18 cellular contexts compared by ENCODE assay signal in the genomic region with DNA sequence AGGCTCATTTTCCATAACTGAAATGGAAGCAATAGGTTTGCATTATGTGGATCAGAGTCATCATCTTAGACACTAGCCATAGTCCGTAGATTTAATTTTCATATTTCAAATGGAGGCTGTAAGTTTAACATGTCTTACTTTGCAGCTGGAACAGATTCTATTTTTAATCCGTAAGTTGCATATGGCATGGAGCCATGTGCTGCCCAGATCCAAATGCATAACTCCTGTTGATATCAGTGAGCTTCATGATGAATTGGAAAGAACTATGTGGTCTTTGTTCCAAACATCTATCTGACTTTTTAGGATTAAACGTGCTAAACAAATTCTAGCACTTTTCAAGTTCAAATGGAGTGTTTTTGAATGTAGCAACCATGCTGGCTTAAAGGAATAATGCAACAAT. TPM values are rescaled to one million over a fixed set of nuclear protein-coding genes. Genes with fewer than 3 reads are reported as not detected.
DNase-seq lines count a peak whose midpoint lies in the region; ATAC-seq and TF ChIP-seq lines count a peak whose summit lies in the region.
"Had no signal": no experiment of that assay in that cellular context is flagged by ENCODE, and none has a peak within 500 bp of the region (broad histone marks: within the 10 kb centered on the region; RNA-seq: fewer than 3 reads in every experiment).

No MANE protein-coding gene starts in this region.

- H3K27me3 ChIP-seq in A673 (replicated peaks; ENCODE audit: insufficient read depth, low read depth, low read length, poor library complexity) (no peaks in the 10 kb centered on the region), ascending aorta (no peaks in the 10 kb centered on the region), left ventricle myocardium inferior (ENCODE audit: low read depth) (no peaks in the 10 kb centered on the region), rectal smooth muscle tissue (ENCODE audit: control insufficient read depth, insufficient read depth, low read length) (no peaks in the 10 kb centered on the region), left lung (no peaks in the 10 kb centered on the region)
- H3K27me3 ChIP-seq: BLaER1 had no signal

- H3K9me3 ChIP-seq in A673 (ENCODE audit: low read depth, low read length, poor library complexity, severe bottlenecking) (no peaks in the 10 kb centered on the region), ascending aorta (no peaks in the 10 kb centered on the region), left ventricle myocardium inferior (replicated peaks) (no peaks in the 10 kb centered on the region), left lung (no peaks in the 10 kb centered on the region), T-helper 17 cell (ENCODE audit: control insufficient read depth, low read length, poor library complexity, severe bottlenecking) (no peaks in the 10 kb centered on the region)
- H3K9me3 ChIP-seq: A549, BLaER1 had no signal

- peak overlapping the region; percentile 66 for H3K27ac ChIP-seq in A673 (ENCODE audit: low read depth, low read length, poor library complexity, severe bottlenecking)
- peak overlapping the region; percentile 52 to 57 for H3K27ac ChIP-seq in ascending aorta
- peak overlapping the region; percentile 82 for H3K27ac ChIP-seq in left ventricle myocardium inferior (replicated peaks)
- peak overlapping the region; percentile 11 for H3K27ac ChIP-seq in rectal smooth muscle tissue (ENCODE audit: low read depth, low read length)
- peak overlapping the region in 1 of 2 donors; percentile 15 for H3K27ac ChIP-seq in left lung
- H3K27ac ChIP-seq: A549, BLaER1 had no signal

- H3K4me3 Mint-ChIP-seq in T-helper 17 cell, result no peak overlapping the region
- H3K4me3 Mint-ChIP-seq: CD4-positive, alpha-beta memory T cell had no signal

- CTCF ChIA-PET in A673 (lab: Charles Lee) (no interaction called here), GM10248 (lab: Yijun Ruan, JAX) (interaction anchor here (1.5 kb wide), 1 partner anchor 20 kb away, joined by 3 read pairs; no protein-coding TSS in a partner anchor)

- H3K9ac ChIP-seq in rectal smooth muscle tissue (ENCODE audit: low read length), result no peak overlapping the region
- H3K9ac ChIP-seq: BLaER1 had no signal

- no peaks in the 10 kb centered on the region for H3K4me1 Mint-ChIP-seq in T-helper 17 cell
- H3K4me1 Mint-ChIP-seq: CD4-positive, alpha-beta memory T cell had no signal

- DNase-seq in A673 (ENCODE audit: low spot score) (no peak), ascending aorta (ENCODE audit: low spot score in 2 of 2) (no peak), left ventricle myocardium inferior (no peak), left lung (no peak), GM10248 (ENCODE audit: extremely low spot score) (no peak), T-helper 17 cell (no peak)
- DNase-seq: Calu3; CD4-positive, alpha-beta memory T cell; GOT3; KG1; NCI-H1694; NCI-H2081 treated with DMSO at 0.1 percent for 48 hours; NCI-H510A treated with DMSO at 0.1 percent for 48 hours; NCI-H774 had no signal

- no peaks in the 10 kb centered on the region for H3K36me3 Mint-ChIP-seq in T-helper 17 cell (ENCODE audit: low read depth)
- H3K36me3 Mint-ChIP-seq: CD4-positive, alpha-beta memory T cell had no signal

- H3K27ac Mint-ChIP-seq in T-helper 17 cell, result no peak overlapping the region
- H3K27ac Mint-ChIP-seq: CD4-positive, alpha-beta memory T cell had no signal

- intact Hi-C loops in A673 (cut with micrococcal nuclease; ENCODE audit: unreplicated experiment) (no loop called here), ascending aorta (cut with DNase I) (no loop called here), left ventricle myocardium inferior (cut with micrococcal nuclease) (no loop called here), left lung (cut with DNase I) (no loop called here)

- no peaks in the 10 kb centered on the region for H3K27me3 Mint-ChIP-seq in T-helper 17 cell
- H3K27me3 Mint-ChIP-seq: CD4-positive, alpha-beta memory T cell had no signal

- TF ChIP-seq CTCF in A673 (conservative IDR thresholded peaks at IDR 0.05; ENCODE audit: low read depth, low read length) (no peak), ascending aorta (IDR thresholded peaks at IDR 0.05) (no peak), left ventricle myocardium inferior (IDR thresholded peaks at IDR 0.05; ENCODE audit: borderline replicate concordance) (no peak), left lung (IDR thresholded peaks at IDR 0.05) (no peak), GM10248 (IDR thresholded peaks at IDR 0.05; ENCODE audit: control extremely low read depth, extremely low read depth, low read depth, missing control alignments) (no peak)

- no TSS peak for BruUV-seq in A673 (replicated peaks; lab: Mats Ljungman, UMichigan)

- H3K4me3 ChIP-seq in A673 (ENCODE audit: low read depth, low read length, poor library complexity, severe bottlenecking), result no peak overlapping the region
- H3K4me3 ChIP-seq in ascending aorta, result no peak overlapping the region
- H3K4me3 ChIP-seq in left ventricle myocardium inferior, result peak overlapping the region; percentile 2
- no peak overlapping the region for H3K4me3 ChIP-seq in rectal smooth muscle tissue (ENCODE audit: low read length)
- H3K4me3 ChIP-seq in left lung, result no peak overlapping the region
- H3K4me3 ChIP-seq: A549, BLaER1 had no signal

- ATAC-seq in left lung (no peak), HG03108 (IDR thresholded peaks at IDR 0.05; ENCODE audit: unreplicated experiment) (no peak), T-helper 17 cell (no peak)
- ATAC-seq: A549 had no signal

- H3K36me3 ChIP-seq in A673 (ENCODE audit: insufficient read depth, low read length, poor library complexity, severe bottlenecking), result peaks cover 71% of the 10 kb centered on the region
- H3K36me3 ChIP-seq in ascending aorta, result no peaks in the 10 kb centered on the region
- no peaks in the 10 kb centered on the region for H3K36me3 ChIP-seq in left ventricle myocardium inferior
- peaks cover 2% of the 10 kb centered on the region for H3K36me3 ChIP-seq in rectal smooth muscle tissue (ENCODE audit: control insufficient read depth, insufficient read depth, low read length)
- H3K36me3 ChIP-seq in left lung, result no peaks in the 10 kb centered on the region
- H3K36me3 ChIP-seq: BLaER1 had no signal

- H3K4me1 ChIP-seq in A673 (ENCODE audit: insufficient read depth, low read length, poor library complexity, severe bottlenecking) (peaks cover 56% of the 10 kb centered on the region), ascending aorta (peaks cover 0 to 34% of the 10 kb centered on the region in 2 donors), left ventricle myocardium inferior (peaks cover 72% of the 10 kb centered on the region), rectal smooth muscle tissue (ENCODE audit: control insufficient read depth, insufficient read depth, low read length) (peaks cover 31% of the 10 kb centered on the region), left lung (peaks cover 6 to 45% of the 10 kb centered on the region in 2 donors)
- H3K4me1 ChIP-seq: A549 had no signal

- POLR2A ChIA-PET in A673 (lab: Charles Lee; ENCODE audit: low non-redundant PET), result no interaction called here
- POLR2A ChIA-PET in GM10248 (lab: Yijun Ruan, JAX), result no interaction called here

RNA-seq across cellular contexts. Expression of gene MEIS1, which starts 43.4 kb away (rescaled TPM):
- total RNA-seq in A673 (2021), result 89.4 and 103 TPM in 2 replicates
- 46.7 TPM for total RNA-seq in ascending aorta
- 38.0 TPM for total RNA-seq in left ventricle myocardium inferior
- 10 to 100 TPM; 54.3 to 57.6 TPM for total RNA-seq in left lung
- total RNA-seq in T-helper 17 cell, result 10 to 100 TPM in 1 of 2 donors, under 1 TPM in 1; 0.80 to 13.4 TPM
- total RNA-seq: CD4-positive, alpha-beta memory T cell had no signal
